Comparison of ENCODE assay signal across 10 cellular contexts in genomic region chr5:154276932-154277331, GRCh38.
DNase-seq lines count a peak whose midpoint lies in the region; ATAC-seq and TF ChIP-seq lines count a peak whose summit lies in the region.
"Had no signal": no experiment of that assay in that cellular context is flagged by ENCODE, and none has a peak within 500 bp of the region (broad histone marks: within the 10 kb centered on the region; RNA-seq: fewer than 3 reads in every experiment).

No MANE protein-coding gene starts in this region.

- peak; percentile 31 for ATAC-seq in HG03442 (IDR thresholded peaks at IDR 0.05; ENCODE audit: unreplicated experiment)
- ATAC-seq in right cardiac atrium = peak; percentile 81 to 84
- no peak for ATAC-seq in esophagus mucosa
- ATAC-seq in GM21390 (IDR thresholded peaks at IDR 0.05; ENCODE audit: unreplicated experiment) = no peak

- H3K4me3 ChIP-seq in astrocyte of the cerebellum (ENCODE audit: low read depth, low read length) (no peak overlapping the region), right cardiac atrium (ENCODE audit: low read length) (no peak overlapping the region), suprapubic skin (no peak overlapping the region)

- H3K27ac ChIP-seq in right cardiac atrium (ENCODE audit: low read length) (no peak overlapping the region), suprapubic skin (peak overlapping the region; percentile 48)

- H3K4me1 ChIP-seq in right cardiac atrium (ENCODE audit: control insufficient read depth, insufficient read depth, low read length) (no peaks in the 10 kb centered on the region), suprapubic skin (peaks cover 40% of the 10 kb centered on the region)

- intact Hi-C loops in right cardiac atrium (cut with DNase I) = no loop called here

- no peak for TF ChIP-seq POLR2A in suprapubic skin (IDR thresholded peaks at IDR 0.05)

- TF ChIP-seq CTCF in astrocyte of the cerebellum (IDR thresholded peaks at IDR 0.05; ENCODE audit: low read depth, low read length, missing control alignments) (no peak), suprapubic skin (IDR thresholded peaks at IDR 0.05) (no peak)

- H3K27me3 ChIP-seq in right cardiac atrium (ENCODE audit: control insufficient read depth, insufficient read depth) = no peaks in the 10 kb centered on the region
- no peaks in the 10 kb centered on the region for H3K27me3 ChIP-seq in suprapubic skin

- WGBS in right cardiac atrium = 24% methylated on average over 2 of the region's 2 CpGs
- WGBS in suprapubic skin = 29% methylated on average over 2 of the region's 2 CpGs

- H3K9me3 ChIP-seq in right cardiac atrium (ENCODE audit: control insufficient read depth, low read length) (no peaks in the 10 kb centered on the region), suprapubic skin (no peaks in the 10 kb centered on the region)

- H3K36me3 ChIP-seq in suprapubic skin = no peaks in the 10 kb centered on the region

- in situ Hi-C loops in astrocyte of the cerebellum (cut with HindIII; ENCODE audit: low sequenced_read_pairs) = no loop called here

- TF ChIP-seq EP300 in suprapubic skin (IDR thresholded peaks at IDR 0.05) = no peak

- DNase-seq in astrocyte of the cerebellum (ENCODE audit: low read depth) = peak; percentile 92
- DNase-seq in right cardiac atrium = peak; percentile 77 to 88 (median 78)
- DNase-seq in suprapubic skin (ENCODE audit: low spot score in 2 of 2) = peak; percentile 78 to 81
- DNase-seq in SHP77 treated with DMSO at 0.1 percent for 48 hours (lab: John Stamatoyannopoulos, UW) = no peak
- DNase-seq in HT-29 (ENCODE audit: low spot score) = no peak
- DNase-seq: activated CD4-positive, alpha-beta T cell treated with anti-CD3 and anti-CD28 coated beads for 36 hours; kidney glomerular epithelial cell had no signal

Comparison
In these comparisons a context has a peak if more than half of its experiments do, and no peak if none do; other contexts are left out.
1. ATAC-seq: peak in HG03442 (single experiment) and right cardiac atrium (2 of 2); none in esophagus mucosa (single experiment) and GM21390 (single experiment).
2. DNase-seq: peak in astrocyte of the cerebellum (single experiment), right cardiac atrium (3 of 3) and suprapubic skin (2 of 2); none in SHP77 treated with DMSO at 0.1 percent for 48 hours (single experiment) and HT-29 (single experiment).